In genomic region chr16:22358000-22358399, GRCh38 we compare ENCODE assay signal across 10 cellular contexts. TPM values are rescaled to one million over a fixed set of nuclear protein-coding genes. Genes with fewer than 3 reads are reported as not detected.
DNase-seq lines count a peak whose midpoint lies in the region; ATAC-seq and TF ChIP-seq lines count a peak whose summit lies in the region.
"Had no signal": no experiment of that assay in that cellular context is flagged by ENCODE, and none has a peak within 500 bp of the region (broad histone marks: within the 10 kb centered on the region; RNA-seq: fewer than 3 reads in every experiment).

No MANE protein-coding gene starts in this region.

- H3K9me3 Mint-ChIP-seq in activated naive CD4-positive, alpha-beta T cell treated with anti-CD3 and anti-CD28 coated beads, Interleukin-2, amount 10 ng/mL, durations not matched to agents 7 days and 5 days = no peaks in the 10 kb centered on the region
- H3K9me3 Mint-ChIP-seq in T-helper 1 cell treated with Interleukin-12 subunit alpha and Interleukin-12 subunit beta and Interleukin-4 antibody, amounts not matched to agents 30 μg/mL and 1 μg/mL, for 36 hours = no peaks in the 10 kb centered on the region
- H3K9me3 Mint-ChIP-seq in glutamatergic neuron (ENCODE audit: unreplicated experiment) = no peaks in the 10 kb centered on the region

- H3K9me3 ChIP-seq in tibial artery = no peaks in the 10 kb centered on the region
- H3K9me3 ChIP-seq: psoas muscle, SJCRH30 had no signal

- H3K4me1 Mint-ChIP-seq in activated naive CD4-positive, alpha-beta T cell treated with anti-CD3 and anti-CD28 coated beads, Interleukin-2, amount 10 ng/mL, durations not matched to agents 7 days and 5 days = peaks cover 74% of the 10 kb centered on the region
- H3K4me1 Mint-ChIP-seq in T-helper 1 cell treated with Interleukin-12 subunit alpha and Interleukin-12 subunit beta and Interleukin-4 antibody, amounts not matched to agents 30 μg/mL and 1 μg/mL, for 36 hours (ENCODE audit: low read depth) = peaks cover 59% of the 10 kb centered on the region
- peaks cover 16% of the 10 kb centered on the region for H3K4me1 Mint-ChIP-seq in glutamatergic neuron (ENCODE audit: low read depth, unreplicated experiment)

- peak overlapping the region; percentile 98 for H3K27ac Mint-ChIP-seq in activated naive CD4-positive, alpha-beta T cell treated with anti-CD3 and anti-CD28 coated beads, Interleukin-2, amount 10 ng/mL, durations not matched to agents 7 days and 5 days
- peak overlapping the region; percentile 97 for H3K27ac Mint-ChIP-seq in T-helper 1 cell treated with Interleukin-12 subunit alpha and Interleukin-12 subunit beta and Interleukin-4 antibody, amounts not matched to agents 30 μg/mL and 1 μg/mL, for 36 hours
- H3K27ac Mint-ChIP-seq in glutamatergic neuron (ENCODE audit: unreplicated experiment) = peak overlapping the region; percentile 46

- no peak for ATAC-seq in GM19395 (IDR thresholded peaks at IDR 0.05; ENCODE audit: unreplicated experiment)
- ATAC-seq: psoas muscle had no signal

- peak overlapping the region; percentile 10 for H3K4me3 Mint-ChIP-seq in activated naive CD4-positive, alpha-beta T cell treated with anti-CD3 and anti-CD28 coated beads, Interleukin-2, amount 10 ng/mL, durations not matched to agents 7 days and 5 days
- peak overlapping the region; percentile 70 for H3K4me3 Mint-ChIP-seq in T-helper 1 cell treated with Interleukin-12 subunit alpha and Interleukin-12 subunit beta and Interleukin-4 antibody, amounts not matched to agents 30 μg/mL and 1 μg/mL, for 36 hours
- H3K4me3 Mint-ChIP-seq in glutamatergic neuron (ENCODE audit: unreplicated experiment) = no peak overlapping the region

- H3K4me1 ChIP-seq in tibial artery = peaks cover 0 to 28% (median 9%) of the 10 kb centered on the region in 4 donors
- H3K4me1 ChIP-seq: psoas muscle had no signal

- TF ChIP-seq CTCF in glutamatergic neuron (IDR thresholded peaks at IDR 0.05; ENCODE audit: partially characterized antibody, unreplicated experiment) (no peak), tibial artery (IDR thresholded peaks at IDR 0.05) (no peak)

- peaks cover 6 to 12% (median 7%) of the 10 kb centered on the region in 3 donors for H3K36me3 ChIP-seq in tibial artery

- peak overlapping the region; percentile 0 to 13 for H3K27ac ChIP-seq in tibial artery
- H3K27ac ChIP-seq: psoas muscle, SJCRH30 had no signal

- H3K36me3 Mint-ChIP-seq in activated naive CD4-positive, alpha-beta T cell treated with anti-CD3 and anti-CD28 coated beads, Interleukin-2, amount 10 ng/mL, durations not matched to agents 7 days and 5 days = peaks cover 50% of the 10 kb centered on the region
- H3K36me3 Mint-ChIP-seq in T-helper 1 cell treated with Interleukin-12 subunit alpha and Interleukin-12 subunit beta and Interleukin-4 antibody, amounts not matched to agents 30 μg/mL and 1 μg/mL, for 36 hours (ENCODE audit: low read depth) = peaks cover 40% of the 10 kb centered on the region
- no peaks in the 10 kb centered on the region for H3K36me3 Mint-ChIP-seq in glutamatergic neuron (ENCODE audit: unreplicated experiment)

- no peaks in the 10 kb centered on the region for H3K27me3 ChIP-seq in tibial artery
- H3K27me3 ChIP-seq: SJCRH30 had no signal

- CTCF ChIA-PET in activated naive CD4-positive, alpha-beta T cell treated with anti-CD3 and anti-CD28 coated beads, Interleukin-2, amount 10 ng/mL, durations not matched to agents 7 days and 5 days (lab: Charles Lee) = interaction anchor here (1.4 to 2.0 kb wide), 2 partner anchors 15 to 25 kb away, joined by 4 read pairs; no protein-coding TSS in a partner anchor

- intact Hi-C loops in tibial artery (cut with DNase I; ENCODE audit: low total_unique reads) = no loop called here

- DNase-seq in activated naive CD4-positive, alpha-beta T cell treated with anti-CD3 and anti-CD28 coated beads, Interleukin-2, amount 10 ng/mL, durations not matched to agents 7 days and 5 days = peak; percentile 48
- DNase-seq in activated naive CD4-positive, alpha-beta T cell treated with anti-CD3 and anti-CD28 coated beads, Interleukin-2, amount 50 U/mL, for 16 hours = no peak
- DNase-seq in glutamatergic neuron (no peak), tibial artery (no peak), RPMI8226 (no peak), cerebellum (ENCODE audit: low spot score) (no peak)
- DNase-seq: psoas muscle, SJCRH30 had no signal

- H3K4me3 ChIP-seq in tibial artery = no peak overlapping the region
- H3K4me3 ChIP-seq: psoas muscle, SJCRH30 had no signal

- H3K27me3 Mint-ChIP-seq in activated naive CD4-positive, alpha-beta T cell treated with anti-CD3 and anti-CD28 coated beads, Interleukin-2, amount 10 ng/mL, durations not matched to agents 7 days and 5 days = no peaks in the 10 kb centered on the region
- no peaks in the 10 kb centered on the region for H3K27me3 Mint-ChIP-seq in T-helper 1 cell treated with Interleukin-12 subunit alpha and Interleukin-12 subunit beta and Interleukin-4 antibody, amounts not matched to agents 30 μg/mL and 1 μg/mL, for 36 hours (ENCODE audit: low read depth)
- no peaks in the 10 kb centered on the region for H3K27me3 Mint-ChIP-seq in glutamatergic neuron (ENCODE audit: unreplicated experiment)

RNA-seq across cellular contexts. Expression of gene CDR2, which starts 16.4 kb away (rescaled TPM):
- total RNA-seq in glutamatergic neuron (ENCODE audit: unreplicated experiment) (8.5 TPM), cerebellum (13.3 TPM)

Comparison
In these comparisons a context has a peak if more than half of its experiments do, and no peak if none do; other contexts are left out.
1. H3K27ac Mint-ChIP-seq: peak in every context shown above with its lines; median percentile 98 in activated naive CD4-positive, alpha-beta T cell treated with anti-CD3 and anti-CD28 coated beads, Interleukin-2, amount 10 ng/mL, durations not matched to agents 7 days and 5 days; 97 in T-helper 1 cell treated with Interleukin-12 subunit alpha and Interleukin-12 subunit beta and Interleukin-4 antibody, amounts not matched to agents 30 μg/mL and 1 μg/mL, for 36 hours; 46 in glutamatergic neuron.